ENCODE assay signal across 1 cellular context in the genomic region with DNA sequence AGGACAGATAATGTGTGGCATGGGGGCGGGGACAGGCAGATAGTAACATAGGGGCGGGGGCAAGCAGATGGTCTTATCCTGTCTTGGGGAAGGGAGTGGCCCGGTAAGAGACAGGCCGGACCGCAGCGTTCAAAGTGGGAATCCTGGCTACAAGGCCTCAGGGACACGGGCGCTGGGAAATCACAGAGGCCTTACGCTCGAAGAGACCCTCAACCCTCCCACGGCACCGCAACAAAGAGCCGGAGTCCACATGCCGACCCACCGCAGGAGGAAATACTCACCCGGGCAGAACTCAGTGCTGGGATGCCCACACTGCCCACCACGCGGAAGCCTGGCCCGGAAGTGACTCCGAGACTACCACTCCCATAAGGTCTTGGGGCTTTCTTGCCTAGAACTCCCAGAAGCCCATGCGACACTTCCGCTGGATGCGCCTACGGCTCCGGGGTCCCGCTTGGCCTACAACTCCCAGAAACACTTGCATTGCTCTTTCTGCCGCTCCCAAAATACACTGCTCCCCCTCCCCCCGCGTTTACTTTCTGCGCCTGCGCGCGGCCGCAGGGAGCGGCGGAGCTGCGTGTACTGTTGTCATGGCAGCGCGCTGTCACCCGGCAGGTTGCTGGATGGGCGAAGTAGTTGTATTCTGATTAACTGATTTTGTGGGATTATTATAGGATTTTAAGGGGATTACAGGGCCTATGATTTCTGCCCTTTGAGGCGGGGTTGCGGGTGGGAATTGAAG.
TF ChIP-seq lines count a peak whose summit lies in the region.

A gene (minus strand): TSS at position 344 of the 739 bp plus-strand sequence. CDS start 3,840 bp downstream, outside the sequence.

TF ChIP-seq in SK-N-SH, 30 proteins besides CTCF, POLR2A, EP300 and RAD21 (continued from another document):
- TF ChIP-seq, protein P1, sequence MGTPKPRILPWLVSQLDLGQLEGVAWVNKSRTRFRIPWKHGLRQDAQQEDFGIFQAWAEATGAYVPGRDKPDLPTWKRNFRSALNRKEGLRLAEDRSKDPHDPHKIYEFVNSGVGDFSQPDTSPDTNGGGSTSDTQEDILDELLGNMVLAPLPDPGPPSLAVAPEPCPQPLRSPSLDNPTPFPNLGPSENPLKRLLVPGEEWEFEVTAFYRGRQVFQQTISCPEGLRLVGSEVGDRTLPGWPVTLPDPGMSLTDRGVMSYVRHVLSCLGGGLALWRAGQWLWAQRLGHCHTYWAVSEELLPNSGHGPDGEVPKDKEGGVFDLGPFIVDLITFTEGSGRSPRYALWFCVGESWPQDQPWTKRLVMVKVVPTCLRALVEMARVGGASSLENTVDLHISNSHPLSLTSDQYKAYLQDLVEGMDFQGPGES (IDR thresholded peaks at IDR 0.05; ENCODE audit: low read depth, low read length) = no peak
- TF ChIP-seq, protein P2, sequence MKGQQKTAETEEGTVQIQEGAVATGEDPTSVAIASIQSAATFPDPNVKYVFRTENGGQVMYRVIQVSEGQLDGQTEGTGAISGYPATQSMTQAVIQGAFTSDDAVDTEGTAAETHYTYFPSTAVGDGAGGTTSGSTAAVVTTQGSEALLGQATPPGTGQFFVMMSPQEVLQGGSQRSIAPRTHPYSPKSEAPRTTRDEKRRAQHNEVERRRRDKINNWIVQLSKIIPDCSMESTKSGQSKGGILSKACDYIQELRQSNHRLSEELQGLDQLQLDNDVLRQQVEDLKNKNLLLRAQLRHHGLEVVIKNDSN (IDR thresholded peaks at IDR 0.05; ENCODE audit: borderline replicate concordance, low read depth) = 0 out of 2 replicates have a peak, but pooled peaks have one; percentile 10
- TF ChIP-seq RFX5 (IDR thresholded peaks at IDR 0.05; ENCODE audit: low read length) (peak; percentile 96), SMC3 (IDR thresholded peaks at IDR 0.05; ENCODE audit: low read depth, low read length) (no peak), CHD2 (IDR thresholded peaks at IDR 0.05; ENCODE audit: low read length, partially characterized antibody) (peak; percentile 92)
- TF ChIP-seq, protein P3, sequence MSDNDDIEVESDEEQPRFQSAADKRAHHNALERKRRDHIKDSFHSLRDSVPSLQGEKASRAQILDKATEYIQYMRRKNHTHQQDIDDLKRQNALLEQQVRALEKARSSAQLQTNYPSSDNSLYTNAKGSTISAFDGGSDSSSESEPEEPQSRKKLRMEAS (IDR thresholded peaks at IDR 0.05; ENCODE audit: low read depth) = peak; percentile 97
